ENCODE assay signal across 1 cellular context in the genomic region with DNA sequence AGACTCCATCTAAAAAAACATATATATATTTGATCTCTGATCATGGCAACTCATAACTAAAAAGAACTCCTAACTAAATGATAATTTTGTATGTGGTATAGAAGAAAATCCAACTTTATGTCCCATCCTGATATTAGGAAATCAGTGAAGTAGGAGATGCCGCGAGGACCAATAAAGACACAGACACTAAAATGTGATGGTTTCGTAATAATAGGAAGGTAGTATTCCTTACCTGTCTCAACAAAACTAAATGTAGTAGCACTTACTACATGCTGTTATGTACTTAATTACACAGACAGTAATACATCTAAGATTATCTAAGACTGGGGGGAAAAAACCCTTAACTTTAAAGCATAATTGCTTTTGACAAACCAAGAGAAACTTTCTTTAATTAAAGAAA.
TF ChIP-seq lines count a peak whose summit lies in the region.

No MANE protein-coding gene starts in this region.

TF ChIP-seq in HepG2, 621 proteins besides CTCF, POLR2A, EP300 and RAD21:
- TF ChIP-seq, protein P1, sequence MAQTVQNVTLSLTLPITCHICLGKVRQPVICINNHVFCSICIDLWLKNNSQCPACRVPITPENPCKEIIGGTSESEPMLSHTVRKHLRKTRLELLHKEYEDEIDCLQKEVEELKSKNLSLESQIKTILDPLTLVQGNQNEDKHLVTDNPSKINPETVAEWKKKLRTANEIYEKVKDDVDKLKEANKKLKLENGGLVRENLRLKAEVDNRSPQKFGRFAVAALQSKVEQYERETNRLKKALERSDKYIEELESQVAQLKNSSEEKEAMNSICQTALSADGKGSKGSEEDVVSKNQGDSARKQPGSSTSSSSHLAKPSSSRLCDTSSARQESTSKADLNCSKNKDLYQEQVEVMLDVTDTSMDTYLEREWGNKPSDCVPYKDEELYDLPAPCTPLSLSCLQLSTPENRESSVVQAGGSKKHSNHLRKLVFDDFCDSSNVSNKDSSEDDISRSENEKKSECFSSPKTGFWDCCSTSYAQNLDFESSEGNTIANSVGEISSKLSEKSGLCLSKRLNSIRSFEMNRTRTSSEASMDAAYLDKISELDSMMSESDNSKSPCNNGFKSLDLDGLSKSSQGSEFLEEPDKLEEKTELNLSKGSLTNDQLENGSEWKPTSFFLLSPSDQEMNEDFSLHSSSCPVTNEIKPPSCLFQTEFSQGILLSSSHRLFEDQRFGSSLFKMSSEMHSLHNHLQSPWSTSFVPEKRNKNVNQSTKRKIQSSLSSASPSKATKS (CRISPR knock-in tag; IDR thresholded peaks at IDR 0.05): no peak
- TF ChIP-seq CEBPB (IDR thresholded peaks at IDR 0.05; ENCODE audit: borderline replicate concordance, low read depth, low read length) (peak; percentile 58), CBX2 (IDR thresholded peaks at IDR 0.05; ENCODE audit: low read depth, low read length) (no peak), CBX2 (CRISPR knock-in tag; IDR thresholded peaks at IDR 0.05; ENCODE audit: low read depth) (no peak)
- TF ChIP-seq, protein P2, sequence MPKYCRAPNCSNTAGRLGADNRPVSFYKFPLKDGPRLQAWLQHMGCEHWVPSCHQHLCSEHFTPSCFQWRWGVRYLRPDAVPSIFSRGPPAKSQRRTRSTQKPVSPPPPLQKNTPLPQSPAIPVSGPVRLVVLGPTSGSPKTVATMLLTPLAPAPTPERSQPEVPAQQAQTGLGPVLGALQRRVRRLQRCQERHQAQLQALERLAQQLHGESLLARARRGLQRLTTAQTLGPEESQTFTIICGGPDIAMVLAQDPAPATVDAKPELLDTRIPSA (CRISPR knock-in tag; IDR thresholded peaks at IDR 0.05; ENCODE audit: borderline replicate concordance): no peak
TF ChIP-seq in HepG2: peak in this region for 1.
